ENCODE assay signal across 22 cellular contexts in genomic region chr4:37476256-37476655, GRCh38.
"Had no signal": no experiment of that assay in that cellular context is flagged by ENCODE, and none has a peak within 500 bp of the region (broad histone marks: within the 10 kb centered on the region; RNA-seq: fewer than 3 reads in every experiment).

No MANE protein-coding gene starts in this region.

- H3K27me3 Mint-ChIP-seq: progenitor cell of endocrine pancreas had no signal

- H3K27me3 ChIP-seq: neural progenitor cell, testis, tibial artery, upper lobe of right lung, uterus had no signal

- ATAC-seq: left ventricle myocardium superior; naive thymus-derived CD4-positive, alpha-beta T cell; sciatic nerve; stimulated activated memory B cell treated with anti-CD40 and anti-IgM and Interleukin-4, amounts not matched to agents 10 μg/mL and 1 μg/mL and 100 μg/mL, for 72 hours; stimulated activated naive CD8-positive, alpha-beta T cell treated with anti-CD3 and anti-CD28 coated beads, Interleukin-15, Interleukin-2, amounts not matched to agents 100 U/mL and 50 U/mL, for 24 hours; upper lobe of right lung had no signal

- H3K4me3 Mint-ChIP-seq: immature natural killer cell; memory B cell; naive thymus-derived CD4-positive, alpha-beta T cell; nephron; neural progenitor cell; stimulated activated memory B cell treated with anti-CD40 and anti-IgM and Interleukin-4, amounts not matched to agents 10 μg/mL and 1 μg/mL and 100 μg/mL, for 72 hours had no signal

- DNase-seq: dermis blood vessel endothelial cell; effector memory CD4-positive, alpha-beta T cell; hypothalamus; immature natural killer cell; left ventricle myocardium superior; midbrain; naive thymus-derived CD4-positive, alpha-beta T cell; stimulated activated CD4-positive, alpha-beta T cell treated with anti-CD3 and anti-CD28 coated beads, Interleukin-4, amount 100 ng/mL, for 4 hours; stimulated activated naive CD8-positive, alpha-beta T cell treated with anti-CD3 and anti-CD28 coated beads, Interleukin-15, Interleukin-2, amounts not matched to agents 100 U/mL and 50 U/mL, for 24 hours; testis; tibial artery; upper lobe of right lung; uterus had no signal

- H3K4me3 ChIP-seq: coronary artery, lung, neural progenitor cell, testis, tibial artery, upper lobe of right lung, uterus had no signal

- H3K27ac Mint-ChIP-seq: immature natural killer cell; memory B cell; naive thymus-derived CD4-positive, alpha-beta T cell; nephron; neural progenitor cell; progenitor cell of endocrine pancreas; stimulated activated memory B cell treated with anti-CD40 and anti-IgM and Interleukin-4, amounts not matched to agents 10 μg/mL and 1 μg/mL and 100 μg/mL, for 72 hours had no signal

- H3K9me3 ChIP-seq: testis, tibial artery, upper lobe of right lung, uterus had no signal

- H3K4me1 Mint-ChIP-seq: immature natural killer cell; nephron; stimulated activated memory B cell treated with anti-CD40 and anti-IgM and Interleukin-4, amounts not matched to agents 10 μg/mL and 1 μg/mL and 100 μg/mL, for 72 hours had no signal

- H3K36me3 ChIP-seq: neural progenitor cell, tibial artery, upper lobe of right lung, uterus had no signal

- H3K4me1 ChIP-seq: neural progenitor cell, testis, tibial artery, upper lobe of right lung, uterus had no signal

- H3K36me3 Mint-ChIP-seq: immature natural killer cell; naive thymus-derived CD4-positive, alpha-beta T cell; neural progenitor cell; stimulated activated memory B cell treated with anti-CD40 and anti-IgM and Interleukin-4, amounts not matched to agents 10 μg/mL and 1 μg/mL and 100 μg/mL, for 72 hours had no signal

- H3K9ac ChIP-seq: neural progenitor cell, parathyroid adenoma had no signal
